In the genomic region with DNA sequence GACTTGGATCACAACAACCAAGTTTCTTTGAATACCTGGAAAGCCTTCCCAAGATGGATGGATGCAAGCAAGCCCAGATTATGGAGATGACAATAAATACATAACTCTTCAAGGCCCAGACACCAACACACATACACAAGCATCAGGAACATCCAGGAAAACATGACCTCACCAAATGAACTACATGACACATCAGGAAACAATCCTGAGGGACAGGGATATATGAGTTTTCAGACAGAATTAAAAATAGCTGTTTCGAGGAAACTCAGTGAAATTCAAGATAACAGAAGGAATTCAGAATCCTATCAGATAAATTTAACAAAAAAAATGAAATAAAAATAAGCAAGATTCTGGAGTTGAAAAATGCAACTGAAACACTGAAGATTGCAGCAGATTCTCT, we compare ENCODE assay signal across 25 cellular contexts.
DNase-seq lines count a peak whose midpoint lies in the region; ATAC-seq, FAIRE-seq and TF ChIP-seq lines count a peak whose summit lies in the region.
"Had no signal": no experiment of that assay in that cellular context is flagged by ENCODE, and none has a peak within 500 bp of the region (broad histone marks: within the 10 kb centered on the region; RNA-seq: fewer than 3 reads in every experiment).

No MANE protein-coding gene starts in this region.

- TF ChIP-seq CTCF in fibroblast of pulmonary artery (IDR thresholded peaks at IDR 0.05; ENCODE audit: low read length, missing control alignments) (no peak), right atrium auricular region (IDR thresholded peaks at IDR 0.05) (no peak)

- no peaks in the 10 kb centered on the region for H3K27me3 ChIP-seq in SJSA1 (replicated peaks)
- no peaks in the 10 kb centered on the region for H3K27me3 ChIP-seq in right atrium auricular region
- H3K27me3 ChIP-seq: esophagus muscularis mucosa, heart right ventricle, suprapubic skin had no signal

- H3K36me3 Mint-ChIP-seq in activated naive CD4-positive, alpha-beta T cell treated with anti-CD3 and anti-CD28 coated beads for 36 hours (ENCODE audit: low read depth): no peaks in the 10 kb centered on the region
- H3K36me3 Mint-ChIP-seq: activated CD4-positive, alpha-beta memory T cell treated with anti-CD3 and anti-CD28 coated beads for 36 hours had no signal

- DNase-seq in HCEC 1CT (peak; percentile 71), SJSA1 (ENCODE audit: low read depth in 1 of 2, low spot score in 2 of 2) (peak in 1 of 2 experiments; percentile 26), fibroblast of pulmonary artery (ENCODE audit: low read depth) (peak; percentile 59), urothelium cell line (ENCODE audit: low spot score) (peak; percentile 40), right atrium auricular region (ENCODE audit: low spot score) (no peak)
- no peak for DNase-seq in activated naive CD4-positive, alpha-beta T cell treated with anti-CD3 and anti-CD28 coated beads for 36 hours
- DNase-seq: activated CD4-positive, alpha-beta memory T cell treated with anti-CD3 and anti-CD28 coated beads for 36 hours; activated T-cell treated with anti-CD3 and anti-CD28 coated beads, Interleukin-2, amount 50 U/mL, for 1 hour; C1 segment of cervical spinal cord; central memory CD4-positive, alpha-beta T cell; heart right ventricle; islet precursor cell; mammary epithelial cell; naive thymus-derived CD8-positive, alpha-beta T cell; NCI-H187; NCI-H446 treated with DMSO at 0.1 percent for 48 hours; posterior cingulate gyrus; small intestine; stimulated activated CD4-positive, alpha-beta T cell treated with anti-CD3 and anti-CD28 coated beads, Interleukin-4, amount 100 ng/mL, for 4 hours had no signal

- intact Hi-C loops in activated naive CD4-positive, alpha-beta T cell treated with anti-CD3 and anti-CD28 coated beads for 36 hours (cut with micrococcal nuclease): no loop called here

- peaks cover 9% of the 10 kb centered on the region for H3K4me1 ChIP-seq in SJSA1 (replicated peaks)
- H3K4me1 ChIP-seq in right atrium auricular region: no peaks in the 10 kb centered on the region
- H3K4me1 ChIP-seq: esophagus muscularis mucosa, heart right ventricle, suprapubic skin had no signal

- no peak for FAIRE-seq in urothelium cell line (lab: Jason Lieb, UNC)
- FAIRE-seq: GM18507, small intestine had no signal

- H3K27me3 Mint-ChIP-seq in activated naive CD4-positive, alpha-beta T cell treated with anti-CD3 and anti-CD28 coated beads for 36 hours (ENCODE audit: low read depth): no peaks in the 10 kb centered on the region
- H3K27me3 Mint-ChIP-seq: activated CD4-positive, alpha-beta memory T cell treated with anti-CD3 and anti-CD28 coated beads for 36 hours had no signal

- 0 out of 2 replicates have a peak overlapping the region, but pooled peaks have one; percentile 19 for H3K27ac ChIP-seq in SJSA1
- H3K27ac ChIP-seq in right atrium auricular region: no peak overlapping the region
- H3K27ac ChIP-seq: esophagus muscularis mucosa, heart right ventricle, suprapubic skin had no signal

- peaks cover 15% of the 10 kb centered on the region for H3K9me3 Mint-ChIP-seq in activated naive CD4-positive, alpha-beta T cell treated with anti-CD3 and anti-CD28 coated beads for 36 hours

- H3K36me3 ChIP-seq in SJSA1: no peaks in the 10 kb centered on the region
- H3K36me3 ChIP-seq in right atrium auricular region: no peaks in the 10 kb centered on the region
- H3K36me3 ChIP-seq: esophagus muscularis mucosa, heart right ventricle, suprapubic skin had no signal

- H3K4me3 ChIP-seq in SJSA1: no peak overlapping the region
- no peak overlapping the region for H3K4me3 ChIP-seq in fibroblast of pulmonary artery (replicated peaks; ENCODE audit: low read depth, low read length)
- H3K4me3 ChIP-seq in right atrium auricular region: no peak overlapping the region
- H3K4me3 ChIP-seq: esophagus muscularis mucosa, GM23338, heart right ventricle, suprapubic skin had no signal

- ATAC-seq in GM21825 (IDR thresholded peaks at IDR 0.05; ENCODE audit: unreplicated experiment): no peak
- ATAC-seq: GM23338; heart right ventricle; naive thymus-derived CD8-positive, alpha-beta T cell; Right ventricle myocardium inferior had no signal

- H3K4me1 Mint-ChIP-seq in activated naive CD4-positive, alpha-beta T cell treated with anti-CD3 and anti-CD28 coated beads for 36 hours (ENCODE audit: low read depth): no peaks in the 10 kb centered on the region
- H3K4me1 Mint-ChIP-seq: GM23338; naive thymus-derived CD8-positive, alpha-beta T cell had no signal

- no peak overlapping the region for H3K27ac Mint-ChIP-seq in activated naive CD4-positive, alpha-beta T cell treated with anti-CD3 and anti-CD28 coated beads for 36 hours
- H3K27ac Mint-ChIP-seq: activated CD4-positive, alpha-beta memory T cell treated with anti-CD3 and anti-CD28 coated beads for 36 hours; GM23338; naive thymus-derived CD8-positive, alpha-beta T cell had no signal

- no peak overlapping the region for H3K4me3 Mint-ChIP-seq in activated naive CD4-positive, alpha-beta T cell treated with anti-CD3 and anti-CD28 coated beads for 36 hours
- H3K4me3 Mint-ChIP-seq: activated CD4-positive, alpha-beta memory T cell treated with anti-CD3 and anti-CD28 coated beads for 36 hours; GM23338; naive thymus-derived CD8-positive, alpha-beta T cell had no signal

- CTCF ChIA-PET in activated naive CD4-positive, alpha-beta T cell treated with anti-CD3 and anti-CD28 coated beads for 36 hours (lab: Charles Lee): no interaction called here

- H3K9me3 ChIP-seq in SJSA1 (replicated peaks): no peaks in the 10 kb centered on the region; the same call in 1 of the 2 replicates
- H3K9me3 ChIP-seq in right atrium auricular region: peaks cover 0 to 8% of the 10 kb centered on the region in 2 donors

Comparison
In these comparisons a context has a peak if more than half of its experiments do, and no peak if none do; other contexts are left out.
1. DNase-seq: peak in HCEC 1CT (single experiment), fibroblast of pulmonary artery (single experiment) and urothelium cell line (single experiment); none in right atrium auricular region (single experiment) and activated naive CD4-positive, alpha-beta T cell treated with anti-CD3 and anti-CD28 coated beads for 36 hours (single experiment).